ENCODE assay signal across 2 cellular contexts in genomic region chr16:6427621-6428020, GRCh38.
TF ChIP-seq lines count a peak whose summit lies in the region.

No MANE protein-coding gene starts in this region.

TF ChIP-seq in HepG2, 621 proteins besides CTCF, POLR2A, EP300 and RAD21:
- TF ChIP-seq CEBPB (IDR thresholded peaks at IDR 0.05; ENCODE audit: borderline replicate concordance, low read depth, low read length) = peak; percentile 57; the same call in 1 of the 2 replicates
- no peak for TF ChIP-seq ZNF383 (CRISPR knock-in tag; IDR thresholded peaks at IDR 0.05; ENCODE audit: borderline replicate concordance)
- TF ChIP-seq ZNF563 (CRISPR knock-in tag; IDR thresholded peaks at IDR 0.05) = no peak
- no peak for TF ChIP-seq FOXM1 (CRISPR knock-in tag; IDR thresholded peaks at IDR 0.05)
- TF ChIP-seq HNRNPUL1 (IDR thresholded peaks at IDR 0.05; ENCODE audit: low read depth, low read length) = no peak
- no peak for TF ChIP-seq TRIM22 (IDR thresholded peaks at IDR 0.05)
- TF ChIP-seq HCFC1 (IDR thresholded peaks at IDR 0.05; ENCODE audit: low read depth, low read length) = no peak
- TF ChIP-seq MXD1 (CRISPR knock-in tag; IDR thresholded peaks at IDR 0.05) = no peak

TF ChIP-seq in H1, 55 proteins besides CTCF, POLR2A, EP300 and RAD21:
- TF ChIP-seq BRCA1 (IDR thresholded peaks at IDR 0.05; ENCODE audit: low read depth, low read length) = no peak
- TF ChIP-seq CEBPB (IDR thresholded peaks at IDR 0.05; ENCODE audit: low read depth, low read length) = peak; percentile 2; the same call in 1 of the 2 replicates
- no peak for TF ChIP-seq RBBP5 (IDR thresholded peaks at IDR 0.05; ENCODE audit: borderline replicate concordance, low read depth, low read length)
- no peak for TF ChIP-seq CTBP2 (IDR thresholded peaks at IDR 0.05; ENCODE audit: borderline replicate concordance, insufficient read depth, insufficient read length, low read length)
- TF ChIP-seq KDM5A (IDR thresholded peaks at IDR 0.05; ENCODE audit: low read length) = no peak
